ENCODE assay signal across 30 cellular contexts in genomic region chr7:52854681-52855080, GRCh38.
"Had no signal": no experiment of that assay in that cellular context is flagged by ENCODE, and none has a peak within 500 bp of the region (broad histone marks: within the 10 kb centered on the region; RNA-seq: fewer than 3 reads in every experiment).

No MANE protein-coding gene starts in this region.

- H3K4me3 ChIP-seq: ascending aorta, breast epithelium, cardiac muscle cell, colonic mucosa, esophagus squamous epithelium, gastroesophageal sphincter had no signal

- ATAC-seq: activated CD4-positive, alpha-beta T cell treated with anti-CD3 and anti-CD28 coated beads for 36 hours; activated naive CD4-positive, alpha-beta T cell treated with anti-CD3 and anti-CD28 coated beads, Interleukin-2, amount 50 U/mL, for 72 hours; activated T-cell treated with anti-CD3 and anti-CD28 coated beads, Interleukin-2, amount 50 U/mL, for 72 hours; gastroesophageal sphincter had no signal

- H3K9me3 Mint-ChIP-seq: activated naive CD8-positive, alpha-beta T cell treated with anti-CD3 and anti-CD28 coated beads, Interleukin-2, amount 10 ng/mL, durations not matched to agents 7 days and 5 days had no signal

- H3K36me3 ChIP-seq: ascending aorta, breast epithelium, cardiac muscle cell, colonic mucosa, esophagus squamous epithelium, gastroesophageal sphincter had no signal

- H3K4me1 Mint-ChIP-seq: activated CD4-positive, alpha-beta memory T cell treated with anti-CD3 and anti-CD28 coated beads, Interleukin-2, amount 10 ng/mL, durations not matched to agents 7 days and 5 days; activated CD4-positive, alpha-beta T cell treated with anti-CD3 and anti-CD28 coated beads for 36 hours; activated CD4-positive, alpha-beta T cell treated with anti-CD3 and anti-CD28 coated beads, Interleukin-2, amount 10 ng/mL, durations not matched to agents 7 days and 5 days; activated naive CD4-positive, alpha-beta T cell treated with anti-CD3 and anti-CD28 coated beads, Interleukin-2, amount 10 ng/mL, durations not matched to agents 7 days and 5 days; activated naive CD8-positive, alpha-beta T cell treated with anti-CD3 and anti-CD28 coated beads, Interleukin-2, amount 10 ng/mL, durations not matched to agents 7 days and 5 days; brain had no signal

- H3K4me3 Mint-ChIP-seq: activated CD4-positive, alpha-beta memory T cell treated with anti-CD3 and anti-CD28 coated beads, Interleukin-2, amount 10 ng/mL, durations not matched to agents 7 days and 5 days; activated CD4-positive, alpha-beta T cell treated with anti-CD3 and anti-CD28 coated beads for 36 hours; activated CD4-positive, alpha-beta T cell treated with anti-CD3 and anti-CD28 coated beads, Interleukin-2, amount 10 ng/mL, durations not matched to agents 7 days and 5 days; activated naive CD4-positive, alpha-beta T cell treated with anti-CD3 and anti-CD28 coated beads, Interleukin-2, amount 10 ng/mL, durations not matched to agents 7 days and 5 days; activated naive CD8-positive, alpha-beta T cell treated with anti-CD3 and anti-CD28 coated beads, Interleukin-2, amount 10 ng/mL, durations not matched to agents 7 days and 5 days; activated T-cell treated with anti-CD3 and anti-CD28 coated beads, Interleukin-2, amount 50 U/mL, for 24 hours; activated T-cell treated with anti-CD3 and anti-CD28 coated beads, Interleukin-2, amount 50 U/mL, for 72 hours; brain had no signal

- H3K27ac Mint-ChIP-seq: activated CD4-positive, alpha-beta memory T cell treated with anti-CD3 and anti-CD28 coated beads, Interleukin-2, amount 10 ng/mL, durations not matched to agents 7 days and 5 days; activated CD4-positive, alpha-beta T cell treated with anti-CD3 and anti-CD28 coated beads for 36 hours; activated CD4-positive, alpha-beta T cell treated with anti-CD3 and anti-CD28 coated beads, Interleukin-2, amount 10 ng/mL, durations not matched to agents 7 days and 5 days; activated naive CD4-positive, alpha-beta T cell treated with anti-CD3 and anti-CD28 coated beads, Interleukin-2, amount 10 ng/mL, durations not matched to agents 7 days and 5 days; activated naive CD4-positive, alpha-beta T cell treated with anti-CD3 and anti-CD28 coated beads, Interleukin-2, amount 50 U/mL, for 72 hours; activated naive CD8-positive, alpha-beta T cell treated with anti-CD3 and anti-CD28 coated beads, Interleukin-2, amount 10 ng/mL, durations not matched to agents 7 days and 5 days; activated T-cell treated with anti-CD3 and anti-CD28 coated beads, Interleukin-2, amount 50 U/mL, for 24 hours; activated T-cell treated with anti-CD3 and anti-CD28 coated beads, Interleukin-2, amount 50 U/mL, for 72 hours; brain had no signal

- H3K4me1 ChIP-seq: ascending aorta, breast epithelium, colonic mucosa, esophagus squamous epithelium, gastroesophageal sphincter had no signal

- H3K27me3 Mint-ChIP-seq: activated CD4-positive, alpha-beta memory T cell treated with anti-CD3 and anti-CD28 coated beads, Interleukin-2, amount 10 ng/mL, durations not matched to agents 7 days and 5 days; activated CD4-positive, alpha-beta T cell treated with anti-CD3 and anti-CD28 coated beads for 36 hours; activated CD4-positive, alpha-beta T cell treated with anti-CD3 and anti-CD28 coated beads, Interleukin-2, amount 10 ng/mL, durations not matched to agents 7 days and 5 days; activated naive CD4-positive, alpha-beta T cell treated with anti-CD3 and anti-CD28 coated beads, Interleukin-2, amount 10 ng/mL, durations not matched to agents 7 days and 5 days; activated naive CD8-positive, alpha-beta T cell treated with anti-CD3 and anti-CD28 coated beads, Interleukin-2, amount 10 ng/mL, durations not matched to agents 7 days and 5 days; activated T-cell treated with anti-CD3 and anti-CD28 coated beads, Interleukin-2, amount 50 U/mL, for 24 hours; brain had no signal

- H3K27me3 ChIP-seq: ascending aorta, breast epithelium, cardiac muscle cell, colonic mucosa, esophagus squamous epithelium, gastroesophageal sphincter had no signal

- H3K9me3 ChIP-seq: ascending aorta, breast epithelium, colonic mucosa, esophagus squamous epithelium, gastroesophageal sphincter had no signal

- DNase-seq: activated CD4-positive, alpha-beta memory T cell treated with anti-CD3 and anti-CD28 coated beads, Interleukin-2, amount 10 ng/mL, durations not matched to agents 7 days and 5 days; activated CD4-positive, alpha-beta T cell treated with anti-CD3 and anti-CD28 coated beads for 36 hours; activated CD4-positive, alpha-beta T cell treated with anti-CD3 and anti-CD28 coated beads, Interleukin-2, amount 10 ng/mL, durations not matched to agents 7 days and 5 days; activated CD4-positive, alpha-beta T cell treated with anti-CD3 and anti-CD28 coated beads, Interleukin-2, amount 50 U/mL, for 4 hours; activated CD4-positive, CD25-positive, alpha-beta regulatory T cell; activated CD4-positive, CD25-positive, alpha-beta regulatory T cell treated with anti-CD3 and anti-CD28 coated beads, Interleukin-2, amount 50 U/mL, for 72 hours; activated CD8-positive, alpha-beta memory T cell treated with anti-CD3 and anti-CD28 coated beads, Interleukin-2, amount 50 U/mL, for 48 hours; activated gamma-delta T cell; activated naive CD4-positive, alpha-beta T cell; activated naive CD4-positive, alpha-beta T cell treated with anti-CD3 and anti-CD28 coated beads, Interleukin-2, amount 10 ng/mL, durations not matched to agents 7 days and 5 days; activated naive CD8-positive, alpha-beta T cell treated with anti-CD3 and anti-CD28 coated beads, Interleukin-2, amount 10 ng/mL, durations not matched to agents 7 days and 5 days; activated T-cell treated with anti-CD3 and anti-CD28 coated beads for 4 hours; activated T-cell treated with anti-CD3 and anti-CD28 coated beads, Interleukin-2, amount 50 U/mL, for 24 hours; activated T-cell treated with anti-CD3 and anti-CD28 coated beads, Interleukin-2, amount 50 U/mL, for 72 hours; central memory CD4-positive, alpha-beta T cell; cerebellar nuclear complex; colonic mucosa; effector CD8-positive, alpha-beta T cell; esophagus squamous epithelium; foreskin melanocyte; T-helper 2 cell had no signal

- H3K27ac ChIP-seq: ascending aorta, breast epithelium, cardiac muscle cell, colonic mucosa, epithelial cell of prostate, esophagus squamous epithelium, gastroesophageal sphincter had no signal

- H3K36me3 Mint-ChIP-seq: activated naive CD4-positive, alpha-beta T cell treated with anti-CD3 and anti-CD28 coated beads, Interleukin-2, amount 10 ng/mL, durations not matched to agents 7 days and 5 days; activated naive CD4-positive, alpha-beta T cell treated with anti-CD3 and anti-CD28 coated beads, Interleukin-2, amount 50 U/mL, for 72 hours; activated naive CD8-positive, alpha-beta T cell treated with anti-CD3 and anti-CD28 coated beads, Interleukin-2, amount 10 ng/mL, durations not matched to agents 7 days and 5 days; brain had no signal

- FAIRE-seq: endometrium, endothelial cell of umbilical vein had no signal
